In genomic region chr12:121214171-121214777, GRCh38 we compare ENCODE assay signal across 8 cellular contexts. TPM values are rescaled to one million over a fixed set of nuclear protein-coding genes. Genes with fewer than 3 reads are reported as not detected.
DNase-seq lines count a peak whose midpoint lies in the region; ATAC-seq and TF ChIP-seq lines count a peak whose summit lies in the region.

No MANE protein-coding gene starts in this region.

- intact Hi-C loops in head of caudate nucleus (cut with DNase I), result loop anchor here (5.0 kb wide), 1 partner anchor 82 kb away; the partner anchor contains the start of gene P2RX7

- no peaks in the 10 kb centered on the region for H4K20me1 ChIP-seq in osteoblast (ENCODE audit: insufficient read depth, low read length)

- no peaks in the 10 kb centered on the region for H3K27me3 Mint-ChIP-seq in chondrocyte (ENCODE audit: low read depth)

- H3K27ac ChIP-seq in osteoblast (ENCODE audit: low read depth, low read length), result peak overlapping the region; percentile 90

- no peak for TF ChIP-seq CTCF in chondrocyte (IDR thresholded peaks at IDR 0.05)
- TF ChIP-seq CTCF in osteoblast (IDR thresholded peaks at IDR 0.05; ENCODE audit: extremely low read depth, low read depth, low read length), result no peak

- DNase-seq in COLO829 (ENCODE audit: low spot score) (peak; percentile 56), OCI-M1 (lab: John Stamatoyannopoulos, UW) (peak; percentile 25), chondrocyte (ENCODE audit: low spot score) (no peak), osteoblast (ENCODE audit: insufficient read length, low spot score, missing footprints) (peak; percentile 86), head of caudate nucleus (no peak)
- DNase-seq in NK-92 treated with Interleukin-12 subunit alpha and Interleukin-12 subunit beta, amount 100 ng/mL, for 24 hours (lab: John Stamatoyannopoulos, UW), result no peak
- DNase-seq in activated CD8-positive, alpha-beta memory T cell treated with anti-CD3 and anti-CD28 coated beads for 24 hours, result no peak

- H3K4me1 ChIP-seq in osteoblast (ENCODE audit: insufficient read depth, low read length), result peaks cover 18% of the 10 kb centered on the region

- no peaks in the 10 kb centered on the region for H3K27me3 ChIP-seq in osteoblast (ENCODE audit: insufficient read depth, low read length)

- peak overlapping the region; percentile 4 for H3K27ac Mint-ChIP-seq in chondrocyte (ENCODE audit: unreplicated experiment)

- no peak overlapping the region for H3K4me3 Mint-ChIP-seq in chondrocyte (ENCODE audit: unreplicated experiment)

- no peaks in the 10 kb centered on the region for H3K9me3 ChIP-seq in osteoblast (ENCODE audit: low read depth, low read length)

- peaks cover 4% of the 10 kb centered on the region for H3K79me2 ChIP-seq in osteoblast (ENCODE audit: insufficient read depth, low read length)

- peak overlapping the region; percentile 70 for H3K4me2 ChIP-seq in osteoblast (ENCODE audit: insufficient read depth, low read length)

- no peak overlapping the region for H2AFZ ChIP-seq in osteoblast (ENCODE audit: low read length)

- no peak overlapping the region for H3K4me3 ChIP-seq in osteoblast (ENCODE audit: insufficient read depth, low read length)

- H3K36me3 Mint-ChIP-seq in chondrocyte (ENCODE audit: low read depth), result peaks cover 1% of the 10 kb centered on the region

- H3K4me1 Mint-ChIP-seq in chondrocyte (ENCODE audit: low read depth), result peaks cover 23% of the 10 kb centered on the region

- no peaks in the 10 kb centered on the region for H3K9me3 Mint-ChIP-seq in chondrocyte (ENCODE audit: low read depth)

- H3K36me3 ChIP-seq in osteoblast (ENCODE audit: insufficient read depth, low read length), result no peaks in the 10 kb centered on the region

- no peak for ATAC-seq in GM21423 (IDR thresholded peaks at IDR 0.05; ENCODE audit: unreplicated experiment)

RNA-seq across cellular contexts. Expression of gene P2RX4, which starts 4.3 kb away (rescaled TPM):
- 14.7 to 23.3 TPM (median 20.7 TPM) in 3 replicates for total RNA-seq in chondrocyte
- 22.1 and 23.5 TPM in 2 replicates for total RNA-seq in osteoblast

Comparison
In these comparisons a context has a peak if more than half of its experiments do, and no peak if none do; other contexts are left out.
1. DNase-seq: peak in COLO829 (single experiment), OCI-M1 (single experiment) and osteoblast (single experiment); none in chondrocyte (single experiment), head of caudate nucleus (0 of 42), NK-92 treated with Interleukin-12 subunit alpha and Interleukin-12 subunit beta, amount 100 ng/mL, for 24 hours (single experiment) and activated CD8-positive, alpha-beta memory T cell treated with anti-CD3 and anti-CD28 coated beads for 24 hours (single experiment).